Comparison of ENCODE assay signal across 1 cellular context in genomic region chr11:64540426-64540825, GRCh38.
TF ChIP-seq lines count a peak whose summit lies in the region.

No MANE protein-coding gene starts in this region.

TF ChIP-seq in GM23338, 12 proteins besides CTCF, POLR2A, EP300 and RAD21 (continued from another document):
- TF ChIP-seq ZNF462 (CRISPR knock-in tag; IDR thresholded peaks at IDR 0.05) (no peak), CREB1 (CRISPR knock-in tag; IDR thresholded peaks at IDR 0.05; ENCODE audit: low read depth) (no peak), ZNF114 (CRISPR knock-in tag; IDR thresholded peaks at IDR 0.05) (no peak), POLR2AphosphoS5 (IDR thresholded peaks at IDR 0.05; ENCODE audit: low read depth) (no peak)
